Comparison of ENCODE assay signal across 8 cellular contexts in the genomic region with DNA sequence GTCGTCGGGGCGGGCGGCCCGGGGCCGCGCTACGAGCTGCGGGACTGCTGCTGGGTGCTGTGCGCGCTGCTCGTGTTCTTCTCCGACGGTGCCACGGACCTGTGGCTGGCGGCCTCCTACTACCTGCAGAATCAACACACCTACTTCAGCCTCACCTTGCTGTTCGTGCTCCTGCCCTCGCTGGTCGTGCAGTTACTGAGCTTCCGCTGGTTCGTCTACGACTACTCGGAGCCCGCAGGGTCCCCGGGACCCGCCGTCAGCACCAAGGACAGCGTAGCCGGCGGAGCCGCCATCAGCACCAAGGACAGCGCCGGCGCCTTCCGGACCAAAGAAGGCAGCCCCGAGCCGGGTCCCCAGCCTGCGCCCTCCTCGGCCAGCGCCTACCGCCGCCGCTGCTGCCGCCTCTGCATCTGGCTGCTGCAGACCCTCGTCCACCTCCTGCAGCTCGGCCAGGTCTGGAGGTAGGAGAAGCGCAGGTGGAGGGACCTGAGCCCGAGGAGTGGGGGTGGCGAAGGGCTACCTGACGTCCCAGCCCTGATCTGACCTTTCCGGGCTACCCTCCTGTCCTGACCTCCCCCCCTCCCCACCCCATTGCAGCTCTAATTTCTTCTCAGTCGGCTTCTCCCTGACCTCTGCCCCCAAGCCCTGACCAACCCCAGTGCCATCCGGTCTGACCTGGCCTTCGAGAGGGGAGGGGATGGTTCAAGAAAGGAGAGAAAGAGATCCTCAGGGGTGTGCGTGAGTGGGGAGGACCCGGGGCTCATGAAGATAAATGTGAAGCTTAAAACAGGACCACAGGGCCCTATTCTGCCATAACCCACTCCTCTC. TPM values are rescaled to one million over a fixed set of nuclear protein-coding genes. Genes with fewer than 3 reads are reported as not detected.
DNase-seq lines count a peak whose midpoint lies in the region; ATAC-seq, FAIRE-seq and TF ChIP-seq lines count a peak whose summit lies in the region.

No MANE protein-coding gene starts in this region.

- peak overlapping the region; percentile 100 for H3K4me2 ChIP-seq in GM23338

- no peaks in the 10 kb centered on the region for H3K36me3 ChIP-seq in GM23338 (ENCODE audit: insufficient read depth)

- H3K9me3 Mint-ChIP-seq in GM23338 (peaks cover 8% of the 10 kb centered on the region), nephron (no peaks in the 10 kb centered on the region)
- no peaks in the 10 kb centered on the region for H3K9me3 Mint-ChIP-seq in activated T-helper 2 cell treated with anti-CD3 and anti-CD28 coated beads, Interferon-gamma antibody, Interleukin-2, Interleukin-4, amounts not matched to agents 10 μg/mL and 5 μg/mL and 100 μg/mL, durations not matched to agents 14 hours and 24 hours and 36 hours

- H3K27me3 Mint-ChIP-seq in GM23338 (ENCODE audit: insufficient read depth, low read depth, poor library complexity), result peaks cover 20% of the 10 kb centered on the region
- H3K27me3 Mint-ChIP-seq in activated T-helper 2 cell treated with anti-CD3 and anti-CD28 coated beads, Interferon-gamma antibody, Interleukin-2, Interleukin-4, amounts not matched to agents 10 μg/mL and 5 μg/mL and 100 μg/mL, durations not matched to agents 14 hours and 24 hours and 36 hours (ENCODE audit: low read depth), result peaks cover 26% of the 10 kb centered on the region
- peaks cover 79% of the 10 kb centered on the region for H3K27me3 Mint-ChIP-seq in nephron (ENCODE audit: low read depth)

- no peaks in the 10 kb centered on the region for H3K79me2 ChIP-seq in GM23338 (replicated peaks; ENCODE audit: insufficient read depth)

- ATAC-seq in GM23338 (peak; percentile 84), GM21526 (IDR thresholded peaks at IDR 0.05; ENCODE audit: low FRiP score, unreplicated experiment) (no peak)

- no peaks in the 10 kb centered on the region for H3K9me2 ChIP-seq in GM23338 (ENCODE audit: insufficient read depth)

- FAIRE-seq in RCC 7860 (lab: Jason Lieb, UNC), result no peak

- peaks cover 30% of the 10 kb centered on the region for H4K20me1 ChIP-seq in GM23338 (replicated peaks; ENCODE audit: insufficient read depth)

- H3K27ac Mint-ChIP-seq in GM23338 (no peak overlapping the region), nephron (no peak overlapping the region)
- no peak overlapping the region for H3K27ac Mint-ChIP-seq in activated T-helper 2 cell treated with anti-CD3 and anti-CD28 coated beads, Interferon-gamma antibody, Interleukin-2, Interleukin-4, amounts not matched to agents 10 μg/mL and 5 μg/mL and 100 μg/mL, durations not matched to agents 14 hours and 24 hours and 36 hours

- intact Hi-C loops in activated T-helper 2 cell treated with anti-CD3 and anti-CD28 coated beads, Interferon-gamma antibody, Interleukin-2, Interleukin-4, amounts not matched to agents 10 μg/mL and 5 μg/mL and 100 μg/mL, durations not matched to agents 14 hours and 24 hours and 36 hours (cut with micrococcal nuclease), result no loop called here

- H3K4me1 ChIP-seq in GM23338 (ENCODE audit: insufficient read depth), result peaks cover 33% of the 10 kb centered on the region

- TF ChIP-seq CTCF in GM23338 (conservative IDR thresholded peaks at IDR 0.05; ENCODE audit: low read depth in 2 of 2) (0 out of 4 replicates have a peak, but pooled peaks of 1 of the 2 experiments have one; percentile 4), nephron (IDR thresholded peaks at IDR 0.05; ENCODE audit: unreplicated experiment in 3 of 3) (no peak)

- peak; percentile 92 for DNase-seq in AG08396 (ENCODE audit: low spot score)
- DNase-seq in GM23338 (ENCODE audit: low spot score), result peak; percentile 97
- peak; percentile 23 for DNase-seq in RCC 7860 (ENCODE audit: low spot score)
- DNase-seq in activated T-helper 2 cell treated with anti-CD3 and anti-CD28 coated beads, Interferon-gamma antibody, Interleukin-2, Interleukin-4, amounts not matched to agents 10 μg/mL and 5 μg/mL and 100 μg/mL, durations not matched to agents 14 hours and 24 hours and 36 hours (ENCODE audit: low spot score), result peak; percentile 83
- peak; percentile 13 for DNase-seq in fibroblast of the conjunctiva (ENCODE audit: low read depth)
- peak; percentile 64 to 89 (median 78) for DNase-seq in stimulated activated naive CD4-positive, alpha-beta T cell (lab: John Stamatoyannopoulos, UW)

- H3K4me1 Mint-ChIP-seq in GM23338 (peaks cover 31% of the 10 kb centered on the region), nephron (peaks cover 8% of the 10 kb centered on the region)
- H3K4me1 Mint-ChIP-seq in activated T-helper 2 cell treated with anti-CD3 and anti-CD28 coated beads, Interferon-gamma antibody, Interleukin-2, Interleukin-4, amounts not matched to agents 10 μg/mL and 5 μg/mL and 100 μg/mL, durations not matched to agents 14 hours and 24 hours and 36 hours (ENCODE audit: low read depth), result peaks cover 5% of the 10 kb centered on the region

- H3F3A ChIP-seq in GM23338 (replicated peaks; ENCODE audit: low read depth), result peaks cover 26% of the 10 kb centered on the region

- H3K27ac ChIP-seq in GM23338 (ENCODE audit: low read depth), result no peak overlapping the region

- H3K4me3 ChIP-seq in GM23338, result peak overlapping the region; percentile 98

- H2AFZ ChIP-seq in GM23338, result no peak overlapping the region

- no peaks in the 10 kb centered on the region for H3K36me3 Mint-ChIP-seq in GM23338 (ENCODE audit: low read depth)
- H3K36me3 Mint-ChIP-seq in activated T-helper 2 cell treated with anti-CD3 and anti-CD28 coated beads, Interferon-gamma antibody, Interleukin-2, Interleukin-4, amounts not matched to agents 10 μg/mL and 5 μg/mL and 100 μg/mL, durations not matched to agents 14 hours and 24 hours and 36 hours (ENCODE audit: low read depth), result no peaks in the 10 kb centered on the region
- H3K36me3 Mint-ChIP-seq in nephron (ENCODE audit: low read depth), result no peaks in the 10 kb centered on the region

- peak overlapping the region; percentile 86 for H3K4me3 Mint-ChIP-seq in GM23338
- peak overlapping the region; percentile 83 for H3K4me3 Mint-ChIP-seq in activated T-helper 2 cell treated with anti-CD3 and anti-CD28 coated beads, Interferon-gamma antibody, Interleukin-2, Interleukin-4, amounts not matched to agents 10 μg/mL and 5 μg/mL and 100 μg/mL, durations not matched to agents 14 hours and 24 hours and 36 hours (ENCODE audit: low read depth)
- peak overlapping the region; percentile 85 to 89 (median 86) for H3K4me3 Mint-ChIP-seq in nephron

- H3K27me3 ChIP-seq in GM23338 (ENCODE audit: insufficient read depth), result peaks cover 26% of the 10 kb centered on the region

RNA-seq across cellular contexts. Expression of a gene that starts 0.6 kb away (rescaled TPM):
- total RNA-seq in GM23338 (2014; rRNA removed; shearing (Covaris generic)), result 3.0 and 3.9 TPM in 2 replicates
- polyA plus RNA-seq in GM23338 (2016; fragmentation: Nextera tagmentation; extraction: Ambion mirVana), result 0.61 and 0.64 TPM in 2 replicates
- total RNA-seq in activated T-helper 2 cell treated with anti-CD3 and anti-CD28 coated beads, Interferon-gamma antibody, Interleukin-2, Interleukin-4, amounts not matched to agents 10 μg/mL and 5 μg/mL and 100 μg/mL, durations not matched to agents 14 hours and 24 hours and 36 hours, result not detected in 2 replicates

RNA-seq across cellular contexts. Expression of a gene that starts 16.7 kb away (rescaled TPM):
- 10.5 and 14.8 TPM in 2 replicates for total RNA-seq in GM23338 (2014; rRNA removed; shearing (Covaris generic))
- polyA plus RNA-seq in GM23338 (2016; fragmentation: Nextera tagmentation; extraction: Ambion mirVana), result 27.8 and 28.4 TPM in 2 replicates
- total RNA-seq in activated T-helper 2 cell treated with anti-CD3 and anti-CD28 coated beads, Interferon-gamma antibody, Interleukin-2, Interleukin-4, amounts not matched to agents 10 μg/mL and 5 μg/mL and 100 μg/mL, durations not matched to agents 14 hours and 24 hours and 36 hours, result 15.5 and 16.4 TPM in 2 replicates

RNA-seq across cellular contexts. Expression of a gene that starts 41.7 kb away (rescaled TPM):
- 9.6 and 13.3 TPM in 2 replicates for total RNA-seq in GM23338 (2014; rRNA removed; shearing (Covaris generic))
- 4.9 and 6.4 TPM in 2 replicates for polyA plus RNA-seq in GM23338 (2016; fragmentation: Nextera tagmentation; extraction: Ambion mirVana)
- not detected in 2 replicates for total RNA-seq in activated T-helper 2 cell treated with anti-CD3 and anti-CD28 coated beads, Interferon-gamma antibody, Interleukin-2, Interleukin-4, amounts not matched to agents 10 μg/mL and 5 μg/mL and 100 μg/mL, durations not matched to agents 14 hours and 24 hours and 36 hours

Comparison
In these comparisons a context has a peak if more than half of its experiments do, and no peak if none do; other contexts are left out.
1. DNase-seq: peak in every context shown above with its lines; median percentile 97 in GM23338; 92 in AG08396; 83 in activated T-helper 2 cell treated with anti-CD3 and anti-CD28 coated beads, Interferon-gamma antibody, Interleukin-2, Interleukin-4, amounts not matched to agents 10 μg/mL and 5 μg/mL and 100 μg/mL, durations not matched to agents 14 hours and 24 hours and 36 hours; 78 in stimulated activated naive CD4-positive, alpha-beta T cell; 23 in RCC 7860; 13 in fibroblast of the conjunctiva.
2. RNA of a gene that starts 41.7 kb away (total RNA-seq): 9.6 to 13.3 TPM in GM23338; not detected in activated T-helper 2 cell treated with anti-CD3 and anti-CD28 coated beads, Interferon-gamma antibody, Interleukin-2, Interleukin-4, amounts not matched to agents 10 μg/mL and 5 μg/mL and 100 μg/mL, durations not matched to agents 14 hours and 24 hours and 36 hours; every median in the first group is over 10 times any median in the second.
3. Peak in every context shown above with its lines, with median percentiles within 50 percentile points of each other: H3K4me3 Mint-ChIP-seq.